Comparison of ENCODE assay signal across 23 cellular contexts in genomic region chr2:69057660-69058059, GRCh38. TPM values are rescaled to one million over a fixed set of nuclear protein-coding genes. Genes with fewer than 3 reads are reported as not detected.
"Had no signal": no experiment of that assay in that cellular context is flagged by ENCODE, and none has a peak within 500 bp of the region (broad histone marks: within the 10 kb centered on the region; RNA-seq: fewer than 3 reads in every experiment).

No MANE protein-coding gene starts in this region.

- H3K27me3 ChIP-seq: adrenal gland, hepatocyte, ovary, uterus had no signal

- H3K4me2 ChIP-seq: hepatocyte had no signal

- H3K36me3 ChIP-seq: adrenal gland, ovary, uterus had no signal

- H3K9me3 ChIP-seq: adrenal gland, ovary, psoas muscle, uterus had no signal

- ATAC-seq: esophagus mucosa, natural killer cell, psoas muscle, right cardiac atrium had no signal

- H3K27ac ChIP-seq: adrenal gland, hepatocyte, ovary, psoas muscle, VCaP had no signal

- H3K4me3 ChIP-seq: adrenal gland, hepatocyte, ovary, psoas muscle, uterus had no signal

- DNase-seq: activated CD4-positive, alpha-beta T cell treated with anti-CD3 and anti-CD28 coated beads, Interleukin-2, amount 50 U/mL, for 1 hour; activated CD4-positive, CD25-positive, alpha-beta regulatory T cell treated with anti-CD3 and anti-CD28 coated beads, Interleukin-2, amount 50 U/mL, for 72 hours; activated naive CD4-positive, alpha-beta T cell; activated T-cell treated with anti-CD3 and anti-CD28 coated beads, Interleukin-2, amount 50 U/mL, for 24 hours; adrenal gland; effector memory CD4-positive, alpha-beta T cell; glutamatergic neuron; immature natural killer cell; kidney glomerular epithelial cell; midbrain; natural killer cell; ovary; psoas muscle; right cardiac atrium; stimulated activated CD4-positive, alpha-beta T cell treated with anti-CD3 and anti-CD28 coated beads, Interleukin-12 subunit alpha, Interleukin-12 subunit beta, amount 100 ng/mL, for 4 hours; stimulated activated CD4-positive, alpha-beta T cell treated with anti-CD3 and anti-CD28 coated beads, Interleukin-4, amount 100 ng/mL, for 4 hours; T-helper 2 cell; trophoblast cell; uterus had no signal

RNA-seq across cellular contexts. Expression of gene ANTXR1, which starts 44.7 kb away (rescaled TPM):
- total RNA-seq: activated T-helper 2 cell treated with anti-CD3 and anti-CD28 coated beads, Interferon-gamma antibody, Interleukin-2, Interleukin-4, amounts not matched to agents 10 μg/mL and 5 μg/mL and 100 μg/mL, durations not matched to agents 14 hours and 24 hours and 36 hours; natural killer cell had no signal
